In the genomic region with DNA sequence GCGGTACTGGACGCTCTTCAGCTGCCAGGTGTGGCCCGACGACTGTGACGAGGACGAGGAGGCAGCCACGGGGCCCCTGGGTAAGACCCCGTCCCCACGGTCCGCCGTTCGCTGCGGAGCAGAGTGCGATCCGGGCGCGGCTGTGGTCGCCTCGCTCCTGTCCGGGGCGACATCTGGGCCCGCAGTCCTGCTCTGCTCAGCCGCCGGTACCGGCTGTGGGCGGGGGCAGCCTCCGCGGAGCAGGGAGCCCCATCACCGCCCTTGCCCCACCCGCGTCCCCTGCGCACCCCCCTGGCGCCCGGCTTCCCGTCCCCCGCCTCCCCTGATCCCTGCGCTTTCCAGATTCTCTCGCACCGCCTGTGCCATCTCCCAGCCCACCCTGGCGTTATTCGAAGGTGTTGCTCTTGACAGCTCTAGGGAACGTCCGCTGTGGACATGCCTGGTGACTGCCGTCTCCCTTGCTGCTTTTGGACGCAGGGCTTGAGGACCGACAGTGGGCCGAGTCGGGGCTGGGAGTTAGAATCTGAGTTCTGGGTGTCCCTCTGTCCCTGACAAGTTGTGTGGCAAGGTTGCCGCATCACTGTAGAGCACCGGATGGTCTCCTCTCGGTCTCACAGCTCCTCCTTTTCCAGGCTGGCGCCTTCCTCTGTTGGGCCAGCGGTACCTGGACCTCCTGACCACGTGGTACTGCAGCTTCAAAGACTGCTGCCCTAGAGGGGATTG, we compare ENCODE assay signal across 8 cellular contexts. TPM values are rescaled to one million over a fixed set of nuclear protein-coding genes. Genes with fewer than 3 reads are reported as not detected.
DNase-seq lines count a peak whose midpoint lies in the region; ATAC-seq and TF ChIP-seq lines count a peak whose summit lies in the region.

No MANE protein-coding gene starts in this region.

- WGBS in right lobe of liver (ENCODE audit: insufficient coverage, low coverage, low lambda C conversion rate, missing lambda C conversion rate): 0% methylated on average over 12 of the region's 54 CpGs

- H3K27ac ChIP-seq in right lobe of liver: peak overlapping the region; percentile 58 to 84 (median 67)

- H3K4me3 ChIP-seq in choroid plexus epithelial cell (ENCODE audit: low read depth, low read length): peak overlapping the region; percentile 88
- H3K4me3 ChIP-seq in right lobe of liver: peak overlapping the region; percentile 95 to 99 (median 98)

- DNase-seq in HuH-7.5 (ENCODE audit: low spot score): peak; percentile 64
- DNase-seq in UCSD-AML1 (lab: John Stamatoyannopoulos, UW; ENCODE audit: unreplicated experiment): peak; percentile 42
- peak; percentile 31 for DNase-seq in choroid plexus epithelial cell (ENCODE audit: low read depth)
- peak in 2 of 3 donors; percentile 50 to 63 for DNase-seq in right lobe of liver
- peak; percentile 11 for DNase-seq in stimulated activated CD8-positive, alpha-beta memory T cell treated with anti-CD3 and anti-CD28 coated beads, Interleukin-15, amount 100 ng/mL, for 24 hours (ENCODE audit: low read depth)
- DNase-seq in 8988T: no peak

- intact Hi-C loops in right lobe of liver (cut with DNase I): no loop called here

- peak overlapping the region; percentile 81 for H3K9ac ChIP-seq in ES-I3 (ENCODE audit: low read depth, low read length)

- no peak for TF ChIP-seq CTCF in choroid plexus epithelial cell (conservative IDR thresholded peaks at IDR 0.05; ENCODE audit: low read depth, low read length)
- TF ChIP-seq CTCF in right lobe of liver (IDR thresholded peaks at IDR 0.05): no peak

- no peaks in the 10 kb centered on the region for H3K9me3 ChIP-seq in ES-I3 (ENCODE audit: control insufficient read depth, insufficient read depth, low read length)
- no peaks in the 10 kb centered on the region for H3K9me3 ChIP-seq in right lobe of liver

- peak; percentile 8 for ATAC-seq in GM21619 (IDR thresholded peaks at IDR 0.05; ENCODE audit: unreplicated experiment)
- peak; percentile 26 to 51 (median 44) for ATAC-seq in right lobe of liver

- H3K27me3 ChIP-seq in right lobe of liver: no peaks in the 10 kb centered on the region

- TF ChIP-seq POLR2A in right lobe of liver (IDR thresholded peaks at IDR 0.05): no peak

- peaks cover 10% of the 10 kb centered on the region for H3K4me1 ChIP-seq in ES-I3 (ENCODE audit: insufficient read depth, low read length)
- peaks cover 0 to 13% (median 6%) of the 10 kb centered on the region in 4 donors for H3K4me1 ChIP-seq in right lobe of liver

- H3K36me3 ChIP-seq in ES-I3 (ENCODE audit: insufficient read depth, low read length) (no peaks in the 10 kb centered on the region), right lobe of liver (peaks cover 0 to 4% (median 0%) of the 10 kb centered on the region in 4 donors)

RNA-seq across cellular contexts. Expression of a gene that starts 0.6 kb away (rescaled TPM):
- 10 to 100 TPM in 4 of 6 experiments, 1 to 10 TPM in 2; 4.7 to 52.8 (median 13.1) TPM for total RNA-seq in right lobe of liver

RNA-seq across cellular contexts. Expression of a gene that starts 56.8 kb away (rescaled TPM):
- 10 to 100 TPM; 14.7 to 19.6 (median 17.1) TPM for total RNA-seq in right lobe of liver
